Comparison of ENCODE assay signal across 11 cellular contexts in genomic region chr12:26287666-26288408, GRCh38.
A peak's percentile ranks its signal among the peaks of the same experiment; 100 is the strongest.
DNase-seq lines count a peak whose midpoint lies in the region; ATAC-seq, FAIRE-seq and TF ChIP-seq lines count a peak whose summit lies in the region.
"Had no signal": no experiment of that assay in that cellular context is flagged by ENCODE, and none has a peak within 500 bp of the region (broad histone marks: within the 10 kb centered on the region; RNA-seq: fewer than 3 reads in every experiment).

No MANE protein-coding gene starts in this region.

- peaks cover 5% of the 10 kb centered on the region for H3K27me3 Mint-ChIP-seq in astrocyte (ENCODE audit: low read depth, unreplicated experiment)
- H3K27me3 Mint-ChIP-seq: activated T-cell treated with anti-CD3 and anti-CD28 coated beads, Interleukin-2, amount 50 U/mL, for 24 hours had no signal

- no peaks in the 10 kb centered on the region for H3K36me3 Mint-ChIP-seq in astrocyte (ENCODE audit: low read depth, unreplicated experiment)
- H3K36me3 Mint-ChIP-seq: CD14-positive monocyte had no signal

- peaks cover under 1% of the 10 kb centered on the region for H3K4me1 Mint-ChIP-seq in astrocyte (ENCODE audit: low read depth, unreplicated experiment)

- no peaks in the 10 kb centered on the region for H3K79me2 ChIP-seq in astrocyte (ENCODE audit: insufficient read depth, low read length)

- H3K9me3 ChIP-seq in astrocyte (ENCODE audit: insufficient read depth, low read depth, low read length) (no peaks in the 10 kb centered on the region), skeletal muscle satellite cell (replicated peaks; ENCODE audit: low read length) (no peaks in the 10 kb centered on the region)

- H3K36me3 ChIP-seq in astrocyte (ENCODE audit: insufficient read depth, low read length), result no peaks in the 10 kb centered on the region
- no peaks in the 10 kb centered on the region for H3K36me3 ChIP-seq in skeletal muscle satellite cell (ENCODE audit: insufficient read depth, low read length)

- no peak overlapping the region for H3K27ac Mint-ChIP-seq in astrocyte (ENCODE audit: unreplicated experiment)
- H3K27ac Mint-ChIP-seq: activated T-cell treated with anti-CD3 and anti-CD28 coated beads, Interleukin-2, amount 50 U/mL, for 24 hours; nephron progenitor cell had no signal

- H3K9ac ChIP-seq in astrocyte (ENCODE audit: low read length), result no peak overlapping the region
- H3K9ac ChIP-seq in skeletal muscle satellite cell (ENCODE audit: low read depth, low read length), result no peak overlapping the region

- no peak overlapping the region for H3K4me3 Mint-ChIP-seq in astrocyte (ENCODE audit: unreplicated experiment)
- H3K4me3 Mint-ChIP-seq: activated T-cell treated with anti-CD3 and anti-CD28 coated beads, Interleukin-2, amount 50 U/mL, for 24 hours; CD14-positive monocyte; nephron progenitor cell had no signal

- H2AFZ ChIP-seq in astrocyte (ENCODE audit: low read depth, low read length), result no peak overlapping the region

- H3K27me3 ChIP-seq in astrocyte (ENCODE audit: insufficient read depth, low read length) (no peaks in the 10 kb centered on the region), skeletal muscle satellite cell (ENCODE audit: control insufficient read depth, insufficient read depth, low read length) (no peaks in the 10 kb centered on the region)

- H4K20me1 ChIP-seq in astrocyte (ENCODE audit: insufficient read depth, low read length), result no peaks in the 10 kb centered on the region

- no peaks in the 10 kb centered on the region for H3K4me1 ChIP-seq in astrocyte (ENCODE audit: insufficient read depth, low read length)
- peaks cover 14% of the 10 kb centered on the region for H3K4me1 ChIP-seq in skeletal muscle satellite cell (ENCODE audit: control insufficient read depth, insufficient read depth, low read length)

- peak; percentile 22 for DNase-seq in GOT3 (lab: John Stamatoyannopoulos, UW)
- peak; percentile 94 for DNase-seq in astrocyte (ENCODE audit: low read depth)
- DNase-seq in left ventricle myocardium superior, result peak; percentile 39
- DNase-seq in putamen (ENCODE audit: low spot score), result no peak
- DNase-seq in COLO668 (lab: John Stamatoyannopoulos, UW; ENCODE audit: unreplicated experiment), result no peak
- DNase-seq in GM20000 (ENCODE audit: low spot score), result no peak
- DNase-seq: activated T-cell treated with anti-CD3 and anti-CD28 coated beads, Interleukin-2, amount 50 U/mL, for 24 hours; nephron progenitor cell had no signal

- peak overlapping the region; percentile 22 for H3K27ac ChIP-seq in astrocyte (ENCODE audit: low read depth, low read length)

- no peaks in the 10 kb centered on the region for H3K9me3 Mint-ChIP-seq in astrocyte (ENCODE audit: unreplicated experiment)
- H3K9me3 Mint-ChIP-seq: nephron progenitor cell had no signal

- intact Hi-C loops in left ventricle myocardium superior (cut with micrococcal nuclease), result loop anchor here (10.0 kb wide), 1 partner anchor 173 kb away; no protein-coding TSS in a partner anchor

- TF ChIP-seq CTCF in astrocyte (IDR thresholded peaks at IDR 0.05; ENCODE audit: insufficient read depth, low read depth, low read length) (no peak), GM20000 (IDR thresholded peaks at IDR 0.05; ENCODE audit: extremely low read depth, missing control alignments) (no peak)

- peak; percentile 88 for ATAC-seq in left ventricle myocardium superior
- ATAC-seq in GM18909 (IDR thresholded peaks at IDR 0.05; ENCODE audit: poor library complexity, unreplicated experiment), result no peak

- FAIRE-seq in astrocyte (lab: Jason Lieb, UNC), result no peak

- H3K4me2 ChIP-seq in astrocyte (ENCODE audit: low read length), result no peak overlapping the region
- peak overlapping the region; percentile 34 for H3K4me2 ChIP-seq in skeletal muscle satellite cell (ENCODE audit: low read length)

- H3K4me3 ChIP-seq in astrocyte (ENCODE audit: insufficient read depth, low read depth, low read length) (no peak overlapping the region), skeletal muscle satellite cell (ENCODE audit: low read length) (no peak overlapping the region)

Comparison
In these comparisons a context has a peak if more than half of its experiments do, and no peak if none do; other contexts are left out.
1. DNase-seq: peak in GOT3 (single experiment), astrocyte (single experiment) and left ventricle myocardium superior (single experiment); none in putamen (single experiment), COLO668 (single experiment) and GM20000 (single experiment).